ENCODE assay signal across 1 cellular context in genomic region chr13:24672141-24673132, GRCh38.
TF ChIP-seq lines count a peak whose summit lies in the region.

No MANE protein-coding gene starts in this region.

TF ChIP-seq in WTC11, 78 proteins besides CTCF, POLR2A, EP300 and RAD21 (continued from another document):
- no peak for TF ChIP-seq ERG (CRISPR knock-in tag; IDR thresholded peaks at IDR 0.05)
- no peak for TF ChIP-seq IRF1 (CRISPR knock-in tag; IDR thresholded peaks at IDR 0.05)
- TF ChIP-seq ARID4B (CRISPR knock-in tag; IDR thresholded peaks at IDR 0.05; ENCODE audit: borderline replicate concordance): no peak
- TF ChIP-seq SP1 (CRISPR knock-in tag; conservative IDR thresholded peaks at IDR 0.05): no peak
- no peak for TF ChIP-seq USF1 (CRISPR knock-in tag; IDR thresholded peaks at IDR 0.05)
- TF ChIP-seq ZNF263 (CRISPR knock-in tag; IDR thresholded peaks at IDR 0.05; ENCODE audit: low read depth): no peak
- TF ChIP-seq FOXK1 (CRISPR knock-in tag; IDR thresholded peaks at IDR 0.05): no peak
- TF ChIP-seq SOX15 (CRISPR knock-in tag; IDR thresholded peaks at IDR 0.05): no peak
- no peak for TF ChIP-seq MLX (CRISPR knock-in tag; IDR thresholded peaks at IDR 0.05)
- no peak for TF ChIP-seq E2F1 (CRISPR knock-in tag; IDR thresholded peaks at IDR 0.05)
